Comparison of ENCODE assay signal across 17 cellular contexts in genomic region chr12:65896743-65897142, GRCh38.
DNase-seq lines count a peak whose midpoint lies in the region; ATAC-seq and TF ChIP-seq lines count a peak whose summit lies in the region.
"Had no signal": no experiment of that assay in that cellular context is flagged by ENCODE, and none has a peak within 500 bp of the region (broad histone marks: within the 10 kb centered on the region; RNA-seq: fewer than 3 reads in every experiment).

No MANE protein-coding gene starts in this region.

- POLR2A ChIA-PET in HCT116 (lab: Charles Lee), result no interaction called here

- H3K9me2 ChIP-seq in HCT116 (ENCODE audit: insufficient read depth), result no peaks in the 10 kb centered on the region

- no peak overlapping the region for H2AFZ ChIP-seq in HCT116 (ENCODE audit: low read depth, low read length, poor library complexity, severe bottlenecking)

- RAD21 ChIA-PET in HCT116 (lab: Charles Lee; ENCODE audit: low non-redundant PET in 1 of 2, low total read pairs in 2 of 2, uncharacterized antibody in 2 of 2, unreplicated experiment in 2 of 2), result no interaction called here

- H3K9ac ChIP-seq in HCT116 (ENCODE audit: low read length), result peak overlapping the region; percentile 53
- H3K9ac ChIP-seq in skeletal muscle satellite cell (ENCODE audit: low read depth, low read length), result peak overlapping the region; percentile 37

- H4K20me1 ChIP-seq in HCT116 (ENCODE audit: insufficient read depth), result peaks cover 17% of the 10 kb centered on the region; the same call in 1 of the 2 replicates

- no peak overlapping the region for H3K4me3 ChIP-seq in HCT116 (replicated peaks in 1 of 2; ENCODE audit: low read depth in 1 of 2, low read length in 2 of 2)
- 0 out of 2 replicates have a peak overlapping the region, but pooled peaks have one; percentile 26 for H3K4me3 ChIP-seq in iPS-18c (ENCODE audit: insufficient read depth, low read depth, low read length)
- no peak overlapping the region for H3K4me3 ChIP-seq in skeletal muscle satellite cell (ENCODE audit: low read length)
- no peak overlapping the region for H3K4me3 ChIP-seq in vagina
- H3K4me3 ChIP-seq: GM12878, K562 had no signal

- CTCF ChIA-PET in HCT116 (lab: Charles Lee), result no interaction called here

- TF ChIP-seq POLR2A in HCT116 (IDR thresholded peaks at IDR 0.05; ENCODE audit: borderline replicate concordance, extremely low read depth, insufficient read depth, insufficient read length) (no peak), vagina (IDR thresholded peaks at IDR 0.05) (no peak)

- no peaks in the 10 kb centered on the region; a peak in 2 of 4 replicates for H3K36me3 ChIP-seq in HCT116 (ENCODE audit: control insufficient read depth in 1 of 2, insufficient read depth in 2 of 2, low read length in 2 of 2)
- peaks cover 19% of the 10 kb centered on the region for H3K36me3 ChIP-seq in skeletal muscle satellite cell (ENCODE audit: insufficient read depth, low read length)
- no peaks in the 10 kb centered on the region for H3K36me3 ChIP-seq in vagina

- no peak for TF ChIP-seq RAD21 in HCT116 (IDR thresholded peaks at IDR 0.05; ENCODE audit: low read depth)

- no peak for ATAC-seq in HCT116
- ATAC-seq: GM12878, K562 had no signal

- BruUV-seq in HCT116 (replicated peaks; lab: Mats Ljungman, UMichigan), result no TSS peak

- DNase-seq in HCT116 (ENCODE audit: low read depth, low spot score) (no peak), astrocyte of the hippocampus (ENCODE audit: low read depth, low spot score) (peak; percentile 53), vagina (ENCODE audit: extremely low spot score in 2 of 2) (no peak), cortex of kidney (lab: John Stamatoyannopoulos, UW) (no peak), midbrain (lab: John Stamatoyannopoulos, UW) (no peak)
- DNase-seq: activated CD4-positive, alpha-beta T cell treated with anti-CD3 and anti-CD28 coated beads for 4 hours; activated effector memory CD4-positive, alpha-beta T cell treated with anti-CD3 and anti-CD28 coated beads, Interleukin-2, amount 50 U/mL, for 16 hours; AML-193; amygdala; GDM1; MV-4-11; NCI-H2029; NCI-H510A had no signal

- peaks cover 92 to 97% of the 10 kb centered on the region in 2 experiments for H3K4me1 ChIP-seq in HCT116 (ENCODE audit: control insufficient read depth in 1 of 2, insufficient read depth in 2 of 2, low read length in 2 of 2)
- peaks cover 85% of the 10 kb centered on the region for H3K4me1 ChIP-seq in skeletal muscle satellite cell (ENCODE audit: control insufficient read depth, insufficient read depth, low read length)
- H3K4me1 ChIP-seq in vagina, result peaks cover 14% of the 10 kb centered on the region

- H3K27me3 ChIP-seq in HCT116 (ENCODE audit: insufficient read depth, low read length) (no peaks in the 10 kb centered on the region), skeletal muscle satellite cell (ENCODE audit: control insufficient read depth, insufficient read depth, low read length) (no peaks in the 10 kb centered on the region), vagina (no peaks in the 10 kb centered on the region)

- H3K4me2 ChIP-seq in HCT116 (ENCODE audit: low read length), result peak overlapping the region; percentile 59
- peak overlapping the region; percentile 71 for H3K4me2 ChIP-seq in skeletal muscle satellite cell (ENCODE audit: low read length)

- intact Hi-C loops in HCT116 (cut with micrococcal nuclease) (no loop called here), vagina (cut with DNase I) (no loop called here)

- TF ChIP-seq CTCF in HCT116 (IDR thresholded peaks at IDR 0.05 in 2 of 3, conservative IDR thresholded peaks at IDR 0.05 in 1 of 3; ENCODE audit: borderline replicate concordance in 1 of 3, insufficient read depth in 1 of 3, low read depth in 2 of 3, low read length in 2 of 3) (no peak), vagina (IDR thresholded peaks at IDR 0.05) (no peak)

- H3K9me3 ChIP-seq in HCT116 (ENCODE audit: control insufficient read depth in 1 of 2, insufficient read depth in 1 of 2, low read depth in 1 of 2, low read length in 2 of 2), result no peaks in the 10 kb centered on the region
- no peaks in the 10 kb centered on the region for H3K9me3 ChIP-seq in iPS-18c (ENCODE audit: control insufficient read depth, insufficient read depth, low read length)
- H3K9me3 ChIP-seq in skeletal muscle satellite cell (replicated peaks; ENCODE audit: low read length), result no peaks in the 10 kb centered on the region
- H3K9me3 ChIP-seq in vagina, result no peaks in the 10 kb centered on the region

- H3K79me2 ChIP-seq in HCT116 (ENCODE audit: insufficient read depth, low read length), result peaks cover 100% of the 10 kb centered on the region

- H3K27ac ChIP-seq in HCT116 (ENCODE audit: low read depth, low read length) (peak overlapping the region; percentile 83), vagina (no peak overlapping the region)

TF ChIP-seq in HCT116, 20 proteins besides CTCF, POLR2A, EP300 and RAD21:
- TF ChIP-seq SP1 (IDR thresholded peaks at IDR 0.05; ENCODE audit: low read depth) (no peak), SIN3A (IDR thresholded peaks at IDR 0.05; ENCODE audit: low read depth) (no peak), JUND (IDR thresholded peaks at IDR 0.05) (no peak), ELF1 (IDR thresholded peaks at IDR 0.05; ENCODE audit: borderline replicate concordance, low read depth) (no peak), ATF3 (IDR thresholded peaks at IDR 0.05) (no peak), ZFX (IDR thresholded peaks at IDR 0.05) (no peak), POLR2AphosphoS5 (IDR thresholded peaks at IDR 0.05; ENCODE audit: low read depth, low read length) (no peak), EZH2 (IDR thresholded peaks at IDR 0.05) (no peak), EGR1 (IDR thresholded peaks at IDR 0.05; ENCODE audit: low read depth) (no peak), TCF7L2 (IDR thresholded peaks at IDR 0.05; ENCODE audit: borderline replicate concordance, extremely low read depth, insufficient read depth, insufficient read length) (no peak), MAX (IDR thresholded peaks at IDR 0.05) (no peak), FOSL1 (IDR thresholded peaks at IDR 0.05; ENCODE audit: low read depth) (no peak), YY1 (IDR thresholded peaks at IDR 0.05; ENCODE audit: extremely low read depth, insufficient replicate concordance, low read depth, low read length) (no peak), ZBTB33 (IDR thresholded peaks at IDR 0.05; ENCODE audit: extremely low read depth, insufficient replicate concordance, low read length) (no peak), SRF (IDR thresholded peaks at IDR 0.05; ENCODE audit: low read depth) (no peak), ZNF274 (IDR thresholded peaks at IDR 0.05; ENCODE audit: low read depth, low read length) (no peak), CBX3 (IDR thresholded peaks at IDR 0.05; ENCODE audit: low read depth) (no peak)
